28 cellular contexts compared by ENCODE assay signal in the genomic region with DNA sequence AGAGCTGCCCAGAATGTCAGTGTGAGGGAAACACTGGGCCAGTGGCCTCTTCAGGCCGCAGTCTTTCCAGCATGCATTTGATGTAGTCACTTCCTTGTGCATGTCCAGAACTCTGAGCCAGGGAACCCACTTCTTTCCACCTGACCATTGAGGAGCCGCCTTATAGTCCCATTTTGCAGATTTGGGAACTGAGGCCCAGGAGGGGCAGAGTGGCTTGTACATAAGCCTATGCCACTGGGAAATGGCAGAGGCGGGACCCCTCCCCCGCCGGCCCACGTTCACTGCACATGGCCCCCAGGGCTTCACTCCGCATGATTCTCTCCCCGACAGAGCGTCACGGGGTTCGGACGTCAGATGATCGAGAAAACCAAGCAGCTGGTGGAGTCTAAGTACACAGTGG. TPM values are rescaled to one million over a fixed set of nuclear protein-coding genes. Genes with fewer than 3 reads are reported as not detected.
"Had no signal": no experiment of that assay in that cellular context is flagged by ENCODE, and none has a peak within 500 bp of the region (broad histone marks: within the 10 kb centered on the region; RNA-seq: fewer than 3 reads in every experiment).

No MANE protein-coding gene starts in this region.

- H3K27me3 Mint-ChIP-seq: naive thymus-derived CD4-positive, alpha-beta T cell had no signal

- H3K27ac ChIP-seq: colonic mucosa, gastrocnemius medialis, neutrophil, sigmoid colon, skin epidermis, stomach, thoracic aorta, vagina had no signal

- H3K9me3 Mint-ChIP-seq: naive thymus-derived CD4-positive, alpha-beta T cell; nephron progenitor cell had no signal

- H3K36me3 ChIP-seq: colonic mucosa had no signal

- H3K27me3 ChIP-seq: vagina had no signal

- H3K9me3 ChIP-seq: colonic mucosa, gastrocnemius medialis, neutrophil, sigmoid colon, stomach, thoracic aorta, vagina had no signal

- ATAC-seq: esophagus mucosa; gastrocnemius medialis; left colon; left ventricle myocardium superior; naive thymus-derived CD4-positive, alpha-beta T cell had no signal

- DNase-seq: colonic mucosa; effector CD8-positive, alpha-beta T cell; gastrocnemius medialis; left colon; left ventricle myocardium superior; mesendoderm; naive thymus-derived CD4-positive, alpha-beta T cell; nephron progenitor cell; sigmoid colon; stimulated activated CD4-positive, alpha-beta T cell treated with anti-CD3 and anti-CD28 coated beads, Interleukin-2, amount 100 ng/mL, for 24 hours; stimulated activated CD4-positive, alpha-beta T cell treated with anti-CD3 and anti-CD28 coated beads, Interleukin-4, amount 100 ng/mL, for 4 hours; stimulated activated naive CD4-positive, alpha-beta T cell; stomach; substantia nigra; trophoblast cell had no signal

- H3K4me1 ChIP-seq: gastrocnemius medialis, sigmoid colon, vagina had no signal

- FAIRE-seq: endometrium had no signal

- H3K4me3 ChIP-seq: colonic mucosa, gastrocnemius medialis, lung, sigmoid colon, skin epidermis, stomach, thoracic aorta, vagina had no signal

- H3K4me3 Mint-ChIP-seq: naive thymus-derived CD4-positive, alpha-beta T cell; nephron progenitor cell had no signal

RNA-seq across cellular contexts. Expression of gene SPIB, which starts 5.6 kb away (rescaled TPM):
- total RNA-seq: cerebellum, dermis microvascular lymphatic vessel endothelial cell, fibroblast of lung, kidney epithelial cell, left ventricle myocardium superior, pulmonary artery endothelial cell, thoracic aorta, vagina had no signal
- polyA plus RNA-seq: fibroblast of lung had no signal

RNA-seq across cellular contexts. Expression of gene MYBPC2, which starts 19.6 kb away (rescaled TPM):
- total RNA-seq: colonic mucosa, osteoblast, pulmonary artery endothelial cell, sigmoid colon, stomach, vagina had no signal
- polyA plus RNA-seq: fibroblast of lung; naive thymus-derived CD4-positive, alpha-beta T cell had no signal

RNA-seq across cellular contexts. Expression of gene NAPSA, which starts 47.7 kb away (rescaled TPM):
- total RNA-seq: thoracic aorta had no signal
